17 cellular contexts compared by ENCODE assay signal in genomic region chr9:130425741-130426466, GRCh38. TPM values are rescaled to one million over a fixed set of nuclear protein-coding genes. Genes with fewer than 3 reads are reported as not detected.
DNase-seq lines count a peak whose midpoint lies in the region; ATAC-seq and TF ChIP-seq lines count a peak whose summit lies in the region.
"Had no signal": no experiment of that assay in that cellular context is flagged by ENCODE, and none has a peak within 500 bp of the region (broad histone marks: within the 10 kb centered on the region; RNA-seq: fewer than 3 reads in every experiment).

No MANE protein-coding gene starts in this region.

- intact Hi-C loops in left colon (cut with DNase I, micrococcal nuclease), result loop anchor here in 1 of 2 donors (10.0 kb wide), 1 partner anchor 61 kb away; no protein-coding TSS in a partner anchor

- H3K79me2 ChIP-seq in GM23338 (replicated peaks; ENCODE audit: insufficient read depth), result no peaks in the 10 kb centered on the region

- H3K4me2 ChIP-seq in GM23338, result no peak overlapping the region
- peak overlapping the region; percentile 37 for H3K4me2 ChIP-seq in skeletal muscle satellite cell (ENCODE audit: low read length)
- H3K4me2 ChIP-seq: KMS-11 had no signal

- H3K36me3 Mint-ChIP-seq in GM23338 (ENCODE audit: low read depth), result peaks cover 6% of the 10 kb centered on the region; the same call in 1 of the 3 replicates
- H3K36me3 Mint-ChIP-seq: CD4-positive, CD25-positive, alpha-beta regulatory T cell had no signal

- no peak for DNase-seq in GM23338 (ENCODE audit: low spot score)
- peak in 2 of 3 donors; percentile 80 to 81 for DNase-seq in Peyer's patch
- DNase-seq in left colon, result peak in 1 of 2 donors; percentile 60
- DNase-seq in UCSD-AML1 (lab: John Stamatoyannopoulos, UW; ENCODE audit: unreplicated experiment), result no peak
- DNase-seq: ACHN; AML-193; CD4-positive, CD25-positive, alpha-beta regulatory T cell; HCEC 1CT; MG63; NCI-H1092; NCI-H2227 treated with DMSO at 0.1 percent for 48 hours; NCI-H524 treated with DMSO at 0.1 percent for 48 hours; SIG-M5 had no signal

- H3K4me1 Mint-ChIP-seq in GM23338, result peaks cover 28% of the 10 kb centered on the region
- H3K4me1 Mint-ChIP-seq: CD4-positive, CD25-positive, alpha-beta regulatory T cell had no signal

- H3K27me3 ChIP-seq in GM23338 (ENCODE audit: insufficient read depth), result no peaks in the 10 kb centered on the region
- no peaks in the 10 kb centered on the region for H3K27me3 ChIP-seq in Peyer's patch
- peaks cover 3% of the 10 kb centered on the region for H3K27me3 ChIP-seq in skeletal muscle satellite cell (ENCODE audit: control insufficient read depth, insufficient read depth, low read length)
- H3K27me3 ChIP-seq: MG63 had no signal

- no peaks in the 10 kb centered on the region for H3K9me3 Mint-ChIP-seq in GM23338

- H4K20me1 ChIP-seq in GM23338 (replicated peaks; ENCODE audit: insufficient read depth), result no peaks in the 10 kb centered on the region

- no peak overlapping the region for H3K9ac ChIP-seq in skeletal muscle satellite cell (ENCODE audit: low read depth, low read length)
- H3K9ac ChIP-seq: KMS-11 had no signal

- ATAC-seq in GM23338, result peak; percentile 12; the same call in 2 of the 3 replicates
- peak; percentile 74 for ATAC-seq in left colon
- no peak for ATAC-seq in HG02588 (IDR thresholded peaks at IDR 0.05; ENCODE audit: unreplicated experiment)
- ATAC-seq in HG02623 (IDR thresholded peaks at IDR 0.05; ENCODE audit: unreplicated experiment), result no peak

- H3K4me1 ChIP-seq in GM23338 (ENCODE audit: insufficient read depth) (peaks cover 7% of the 10 kb centered on the region; the same call in 1 of the 2 replicates), Peyer's patch (peaks cover 0 to 32% (median 3%) of the 10 kb centered on the region in 4 donors), skeletal muscle satellite cell (ENCODE audit: control insufficient read depth, insufficient read depth, low read length) (peaks cover 39% of the 10 kb centered on the region)

- H3K27ac Mint-ChIP-seq in GM23338, result no peak overlapping the region
- H3K27ac Mint-ChIP-seq: CD4-positive, CD25-positive, alpha-beta regulatory T cell had no signal

- H3K9me2 ChIP-seq in GM23338 (ENCODE audit: insufficient read depth), result no peaks in the 10 kb centered on the region

- TF ChIP-seq CTCF in GM23338 (conservative IDR thresholded peaks at IDR 0.05; ENCODE audit: low read depth in 2 of 2) (no peak), Peyer's patch (IDR thresholded peaks at IDR 0.05) (no peak)

- no peak overlapping the region for H3K4me3 Mint-ChIP-seq in GM23338
- H3K4me3 Mint-ChIP-seq: CD4-positive, CD25-positive, alpha-beta regulatory T cell had no signal

- H3K9me3 ChIP-seq in Peyer's patch (peaks cover 0 to 6% (median 0%) of the 10 kb centered on the region in 4 donors), skeletal muscle satellite cell (replicated peaks; ENCODE audit: low read length) (peaks cover 4% of the 10 kb centered on the region)
- H3K9me3 ChIP-seq: MG63 had no signal

- H3K27me3 Mint-ChIP-seq in GM23338 (ENCODE audit: insufficient read depth, low read depth, poor library complexity), result peaks cover 3% of the 10 kb centered on the region

- H3F3A ChIP-seq in GM23338 (replicated peaks; ENCODE audit: low read depth), result no peaks in the 10 kb centered on the region

- no peak overlapping the region for H3K27ac ChIP-seq in GM23338 (ENCODE audit: low read depth)
- peak overlapping the region in 3 of 4 donors; percentile 51 to 64 (median 59) for H3K27ac ChIP-seq in Peyer's patch
- H3K27ac ChIP-seq: KMS-11 had no signal

- H3K36me3 ChIP-seq in GM23338 (ENCODE audit: insufficient read depth) (no peaks in the 10 kb centered on the region), Peyer's patch (peaks cover 0 to 4% (median 0%) of the 10 kb centered on the region in 3 donors), skeletal muscle satellite cell (ENCODE audit: insufficient read depth, low read length) (no peaks in the 10 kb centered on the region)
- H3K36me3 ChIP-seq: MG63 had no signal

- no peak for TF ChIP-seq POLR2A in Peyer's patch (IDR thresholded peaks at IDR 0.05)

- no peak overlapping the region for H3K4me3 ChIP-seq in GM23338
- H3K4me3 ChIP-seq in Peyer's patch, result no peak overlapping the region
- H3K4me3 ChIP-seq in skeletal muscle satellite cell (ENCODE audit: low read length), result no peak overlapping the region
- H3K4me3 ChIP-seq: MG63 had no signal

- H2AFZ ChIP-seq in GM23338, result no peak overlapping the region

TF ChIP-seq in GM23338, 12 proteins besides CTCF, POLR2A, EP300 and RAD21 (continues in another document):
- TF ChIP-seq ZNF331 (CRISPR knock-in tag; IDR thresholded peaks at IDR 0.05; ENCODE audit: low read depth) (no peak), EZH2 (IDR thresholded peaks at IDR 0.05; ENCODE audit: low read depth, unreplicated experiment) (no peak), ZNF114 (CRISPR knock-in tag; IDR thresholded peaks at IDR 0.05) (no peak), CREB1 (CRISPR knock-in tag; IDR thresholded peaks at IDR 0.05; ENCODE audit: low read depth) (no peak), JUNB (IDR thresholded peaks at IDR 0.05; ENCODE audit: unreplicated experiment) (no peak), ETS1 (IDR thresholded peaks at IDR 0.05) (no peak), REST (IDR thresholded peaks at IDR 0.05; ENCODE audit: unreplicated experiment) (no peak), EZH2phosphoT487 (IDR thresholded peaks at IDR 0.05; ENCODE audit: unreplicated experiment) (no peak), STAT1 (IDR thresholded peaks at IDR 0.05; ENCODE audit: unreplicated experiment) (no peak)

RNA-seq across cellular contexts. Expression of gene ASS1, which starts 18.9 kb away (rescaled TPM):
- 98.1 and 103 TPM in 2 replicates for total RNA-seq in GM23338 (2014; rRNA removed; shearing (Covaris generic))
- polyA plus RNA-seq in GM23338 (2016; fragmentation: Nextera tagmentation; extraction: Ambion mirVana), result 65.8 and 72.5 TPM in 2 replicates
- 100 to 1,000 TPM; 106 to 761 (median 547) TPM for total RNA-seq in Peyer's patch
- 100 to 1,000 TPM; 264 to 515 TPM for total RNA-seq in left colon
- total RNA-seq in skeletal muscle satellite cell (2012; rRNA removed), result 91.1 and 102 TPM in 2 replicates
- total RNA-seq: CD4-positive, CD25-positive, alpha-beta regulatory T cell had no signal
- polyA plus RNA-seq: CD4-positive, CD25-positive, alpha-beta regulatory T cell had no signal

Comparison
In these comparisons a context has a peak if more than half of its experiments do, and no peak if none do; other contexts are left out.
1. ATAC-seq: peak in GM23338 (single experiment) and left colon (single experiment); none in HG02588 (single experiment) and HG02623 (single experiment).
2. DNase-seq: peak in Peyer's patch (2 of 3); none in GM23338 (single experiment) and UCSD-AML1 (single experiment).